13 cellular contexts compared by ENCODE assay signal in the genomic region with DNA sequence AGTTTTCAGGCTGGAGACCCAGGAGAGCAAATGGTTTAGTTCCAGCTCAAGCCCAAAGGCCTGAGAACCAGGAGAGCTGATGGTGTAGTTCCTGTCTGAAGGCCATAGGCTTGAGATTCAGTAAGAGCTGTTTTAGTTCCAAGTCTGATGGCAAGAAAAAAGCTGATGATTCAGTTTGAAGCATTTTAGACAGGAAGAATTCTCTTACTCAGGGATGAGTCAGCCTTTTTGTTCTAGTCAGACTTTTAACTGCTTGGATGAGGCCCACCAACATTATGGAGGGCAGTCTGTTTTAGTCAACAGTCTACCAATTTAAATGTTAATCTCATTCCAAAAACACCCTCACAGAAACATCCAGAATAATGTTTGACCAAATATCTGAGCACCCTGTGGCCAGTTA. TPM values are rescaled to one million over a fixed set of nuclear protein-coding genes. Genes with fewer than 3 reads are reported as not detected.
DNase-seq lines count a peak whose midpoint lies in the region; TF ChIP-seq lines count a peak whose summit lies in the region.
"Had no signal": no experiment of that assay in that cellular context is flagged by ENCODE, and none has a peak within 500 bp of the region (broad histone marks: within the 10 kb centered on the region; RNA-seq: fewer than 3 reads in every experiment).

No MANE protein-coding gene starts in this region.

- BruUV-seq in PC-9 (replicated peaks; lab: Mats Ljungman, UMichigan): no TSS peak

- intact Hi-C loops in PC-9 (cut with micrococcal nuclease; ENCODE audit: unreplicated experiment): loop anchor here (5.0 kb wide), 1 partner anchor 88 kb away; no protein-coding TSS in a partner anchor
- intact Hi-C loops in posterior vena cava (cut with DNase I): no loop called here

- H3K27ac ChIP-seq in PC-9: no peak overlapping the region
- H3K27ac ChIP-seq in epithelial cell of prostate: peak overlapping the region; percentile 67
- H3K27ac ChIP-seq: tibial nerve had no signal

- POLR2A ChIA-PET in PC-9 (lab: Charles Lee; ENCODE audit: unreplicated experiment): interaction anchor here (0.5 to 0.7 kb wide), 3 partner anchors 17 to 399 kb away, joined by 3 to 16 read pairs (median 4); partner anchors contain the start of gene ZKSCAN4

- no peak overlapping the region for H3K4me3 ChIP-seq in PC-9
- peak overlapping the region; percentile 14 for H3K4me3 ChIP-seq in skeletal muscle satellite cell (ENCODE audit: low read length)
- H3K4me3 ChIP-seq: tibial nerve had no signal

- H3K27me3 ChIP-seq in PC-9 (ENCODE audit: insufficient read depth, low read depth) (no peaks in the 10 kb centered on the region), skeletal muscle satellite cell (ENCODE audit: control insufficient read depth, insufficient read depth, low read length) (no peaks in the 10 kb centered on the region)
- H3K27me3 ChIP-seq: tibial nerve had no signal

- CTCF ChIA-PET in PC-9 (lab: Charles Lee): no interaction called here

- H3K9ac ChIP-seq in skeletal muscle satellite cell (ENCODE audit: low read depth, low read length): no peak overlapping the region

- no peaks in the 10 kb centered on the region for H3K9me2 ChIP-seq in PC-9 (ENCODE audit: insufficient read depth)

- peak overlapping the region; percentile 71 for H3K4me3 Mint-ChIP-seq in activated naive CD4-positive, alpha-beta T cell treated with anti-CD3 and anti-CD28 coated beads, Interleukin-2, amount 50 U/mL, for 24 hours
- H3K4me3 Mint-ChIP-seq: immature natural killer cell had no signal

- H4K20me1 ChIP-seq in PC-9 (ENCODE audit: insufficient read depth): no peaks in the 10 kb centered on the region

- peaks cover 16% of the 10 kb centered on the region for H3K36me3 Mint-ChIP-seq in activated naive CD4-positive, alpha-beta T cell treated with anti-CD3 and anti-CD28 coated beads, Interleukin-2, amount 50 U/mL, for 24 hours

- H3K79me2 ChIP-seq in PC-9 (ENCODE audit: low read depth): peaks cover 16% of the 10 kb centered on the region

- H3F3A ChIP-seq in PC-9 (ENCODE audit: insufficient read depth, low read depth): peaks cover 11% of the 10 kb centered on the region

- no peak overlapping the region for H2AFZ ChIP-seq in PC-9

- H3K9me3 Mint-ChIP-seq in activated naive CD4-positive, alpha-beta T cell treated with anti-CD3 and anti-CD28 coated beads, Interleukin-2, amount 50 U/mL, for 24 hours: no peaks in the 10 kb centered on the region
- H3K9me3 Mint-ChIP-seq: immature natural killer cell had no signal

- H3K27ac Mint-ChIP-seq in activated naive CD4-positive, alpha-beta T cell treated with anti-CD3 and anti-CD28 coated beads, Interleukin-2, amount 50 U/mL, for 24 hours: peak overlapping the region; percentile 80
- H3K27ac Mint-ChIP-seq: immature natural killer cell had no signal

- H3K36me3 ChIP-seq in PC-9 (ENCODE audit: low read depth): peaks cover 5% of the 10 kb centered on the region; the same call in 1 of the 2 replicates
- peaks cover 22% of the 10 kb centered on the region for H3K36me3 ChIP-seq in skeletal muscle satellite cell (ENCODE audit: insufficient read depth, low read length)

- H3K4me2 ChIP-seq in PC-9: peak overlapping the region; percentile 36; the same call in 1 of the 2 replicates
- peak overlapping the region; percentile 53 for H3K4me2 ChIP-seq in skeletal muscle satellite cell (ENCODE audit: low read length)

- H3K4me1 ChIP-seq in PC-9 (replicated peaks; ENCODE audit: insufficient read depth): peaks cover 28% of the 10 kb centered on the region
- peaks cover 17% of the 10 kb centered on the region for H3K4me1 ChIP-seq in skeletal muscle satellite cell (ENCODE audit: control insufficient read depth, insufficient read depth, low read length)

- no peaks in the 10 kb centered on the region for H3K9me3 ChIP-seq in PC-9 (ENCODE audit: insufficient read depth, low read depth)
- no peaks in the 10 kb centered on the region for H3K9me3 ChIP-seq in skeletal muscle satellite cell (replicated peaks; ENCODE audit: low read length)
- H3K9me3 ChIP-seq: tibial nerve had no signal

- H3K4me1 Mint-ChIP-seq in activated naive CD4-positive, alpha-beta T cell treated with anti-CD3 and anti-CD28 coated beads, Interleukin-2, amount 50 U/mL, for 24 hours: peaks cover 32% of the 10 kb centered on the region

- DNase-seq in activated naive CD4-positive, alpha-beta T cell treated with anti-CD3 and anti-CD28 coated beads, Interleukin-2, amount 50 U/mL, for 16 hours: no peak
- peak in 1 of 2 experiments; percentile 60 for DNase-seq in PC-9
- DNase-seq in epithelial cell of prostate (ENCODE audit: low read depth, low spot score): peak; percentile 48
- no peak for DNase-seq in NCI-H146 (lab: John Stamatoyannopoulos, UW)
- DNase-seq in GM10266 (ENCODE audit: extremely low spot score): no peak
- no peak for DNase-seq in posterior vena cava (ENCODE audit: low spot score)
- DNase-seq: anterior cingulate cortex, Calu3, immature natural killer cell, NCI-H2029 had no signal

- TF ChIP-seq CTCF in PC-9 (conservative IDR thresholded peaks at IDR 0.05) (no peak), GM10266 (IDR thresholded peaks at IDR 0.05; ENCODE audit: control insufficient read depth, insufficient read depth, low read depth, missing control alignments) (no peak)

- no peaks in the 10 kb centered on the region for H3K27me3 Mint-ChIP-seq in activated naive CD4-positive, alpha-beta T cell treated with anti-CD3 and anti-CD28 coated beads, Interleukin-2, amount 50 U/mL, for 24 hours

RNA-seq across cellular contexts. Expression of gene ZSCAN26, which starts 2.5 kb away (rescaled TPM):
- total RNA-seq in PC-9 (2021) (12.1 and 14.8 TPM in 2 replicates), posterior vena cava (10 to 100 TPM; 15.8 to 18.8 TPM)
- total RNA-seq in skeletal muscle satellite cell (2012; rRNA removed): 8.6 and 8.7 TPM in 2 replicates

RNA-seq across cellular contexts. Expression of gene NKAPL, which starts 10.4 kb away (rescaled TPM):
- total RNA-seq in PC-9 (2021): not detected in 2 replicates
- 1.3 and 1.5 TPM in 2 replicates for total RNA-seq in skeletal muscle satellite cell (2012; rRNA removed)
- total RNA-seq in posterior vena cava: 1 to 10 TPM; 2.7 to 2.8 TPM
- total RNA-seq: Calu3 had no signal

RNA-seq across cellular contexts. Expression of gene PGBD1, which starts 11.9 kb away (rescaled TPM):
- total RNA-seq in PC-9 (2021) (3.6 and 3.9 TPM in 2 replicates), posterior vena cava (1 to 10 TPM; 6.0 to 6.4 TPM)
- total RNA-seq in skeletal muscle satellite cell (2012; rRNA removed): 4.4 and 5.6 TPM in 2 replicates

RNA-seq across cellular contexts. Expression of gene ZKSCAN4, which starts 17.4 kb away (rescaled TPM):
- 6.0 and 6.7 TPM in 2 replicates for total RNA-seq in PC-9 (2021)
- 3.8 and 3.9 TPM in 2 replicates for total RNA-seq in skeletal muscle satellite cell (2012; rRNA removed)
- 1 to 10 TPM; 3.1 to 5.6 TPM for total RNA-seq in posterior vena cava

RNA-seq across cellular contexts. Expression of gene ZSCAN9, which starts 44.4 kb away (rescaled TPM):
- total RNA-seq in PC-9 (2021): 19.2 and 20.4 TPM in 2 replicates
- 6.3 and 9.2 TPM in 2 replicates for total RNA-seq in skeletal muscle satellite cell (2012; rRNA removed)
- total RNA-seq in posterior vena cava: 10 to 100 TPM in 1 of 2 donors, 1 to 10 TPM in 1; 9.2 to 10.4 TPM
